26 cellular contexts compared by ENCODE assay signal in genomic region chr6:137323860-137324259, GRCh38.
A peak's percentile ranks its signal among the peaks of the same experiment; 100 is the strongest.
DNase-seq lines count a peak whose midpoint lies in the region; ATAC-seq, FAIRE-seq and TF ChIP-seq lines count a peak whose summit lies in the region.
"Had no signal": no experiment of that assay in that cellular context is flagged by ENCODE, and none has a peak within 500 bp of the region (broad histone marks: within the 10 kb centered on the region; RNA-seq: fewer than 3 reads in every experiment).

No MANE protein-coding gene starts in this region.

- TF ChIP-seq RAD21 in HCT116 (IDR thresholded peaks at IDR 0.05; ENCODE audit: low read depth) (no peak), K562 (CRISPR knock-in tag; conservative IDR thresholded peaks at IDR 0.05 in 1 of 2, IDR thresholded peaks at IDR 0.05 in 1 of 2) (no peak)

- no peaks in the 10 kb centered on the region for H3K9me2 ChIP-seq in HCT116 (ENCODE audit: insufficient read depth)

- in situ Hi-C loops in K562 (cut with MboI) = no loop called here

- ATAC-seq in HCT116 = peak; percentile 79
- peak; percentile 55; the same call in 2 of the 3 replicates for ATAC-seq in K562
- ATAC-seq in HG03175 (IDR thresholded peaks at IDR 0.05; ENCODE audit: unreplicated experiment) = no peak
- no peak for ATAC-seq in HG03039 (IDR thresholded peaks at IDR 0.05; ENCODE audit: unreplicated experiment)
- ATAC-seq: stimulated activated naive CD8-positive, alpha-beta T cell treated with anti-CD3 and anti-CD28 coated beads, Interleukin-15, Interleukin-2, amounts not matched to agents 100 U/mL and 50 U/mL, for 24 hours; T-helper 17 cell had no signal

- H3K4me1 ChIP-seq in HCT116 (ENCODE audit: control insufficient read depth in 1 of 2, insufficient read depth in 2 of 2, low read length in 2 of 2) = no peaks in the 10 kb centered on the region
- H3K4me1 ChIP-seq in NT2/D1 (ENCODE audit: insufficient read depth, insufficient read length) = no peaks in the 10 kb centered on the region
- H3K4me1 ChIP-seq in K562 (replicated peaks in 1 of 2; ENCODE audit: control insufficient read depth in 2 of 2, insufficient read depth in 2 of 2, low read length in 2 of 2) = no peaks in the 10 kb centered on the region
- H3K4me1 ChIP-seq in Peyer's patch = no peaks in the 10 kb centered on the region
- H3K4me1 ChIP-seq: tibial nerve had no signal

- H3K4me2 ChIP-seq in HCT116 (ENCODE audit: low read length) (no peak overlapping the region), K562 (ENCODE audit: insufficient read depth, low read length) (no peak overlapping the region)

- POLR2A ChIA-PET in HCT116 (lab: Charles Lee) = no interaction called here
- POLR2A ChIA-PET in K562 (lab: Yijun Ruan, JAX) = no interaction called here

- H3K27ac ChIP-seq in HCT116 (ENCODE audit: low read depth, low read length) = no peak overlapping the region
- H3K27ac ChIP-seq in K562 (ENCODE audit: extremely low read depth, low read depth, low read length) = no peak overlapping the region
- H3K27ac ChIP-seq in Peyer's patch = no peak overlapping the region
- H3K27ac ChIP-seq: tibial nerve had no signal

- H3K9ac ChIP-seq in HCT116 (ENCODE audit: low read length) (no peak overlapping the region), NT2/D1 (ENCODE audit: insufficient read length, low read depth) (no peak overlapping the region), K562 (ENCODE audit: insufficient read depth in 1 of 2, low read depth in 2 of 2, low read length in 2 of 2) (no peak overlapping the region)

- intact Hi-C loops in HCT116 (cut with micrococcal nuclease) (no loop called here), K562 (cut with micrococcal nuclease) (no loop called here)

- WGBS in K562 (ENCODE audit: insufficient coverage, low coverage, missing lambda C conversion rate) = 0% methylated on average over 1 of the region's 1 CpG

- no peaks in the 10 kb centered on the region for H3K27me3 ChIP-seq in HCT116 (ENCODE audit: insufficient read depth, low read length)
- H3K27me3 ChIP-seq in NT2/D1 (ENCODE audit: insufficient read depth, insufficient read length) = no peaks in the 10 kb centered on the region
- peaks cover 4 to 8% of the 10 kb centered on the region in 2 experiments; a peak in 4 of 5 replicates for H3K27me3 ChIP-seq in K562 (ENCODE audit: control insufficient read depth in 2 of 2, insufficient read depth in 2 of 2, low read length in 2 of 2)
- H3K27me3 ChIP-seq in Peyer's patch = no peaks in the 10 kb centered on the region
- H3K27me3 ChIP-seq: tibial nerve had no signal

- CTCF ChIA-PET in HCT116 (lab: Charles Lee) (interaction anchor here (1.3 kb wide), 1 partner anchor 10 kb away, joined by 6 read pairs; no protein-coding TSS in a partner anchor), K562 (lab: Yijun Ruan, JAX; ENCODE audit: low intra/inter-chr PET ratio) (no interaction called here)

- FAIRE-seq in K562 (lab: Jason Lieb, UNC) = peak; percentile 37

- no peaks in the 10 kb centered on the region for H3K9me1 ChIP-seq in K562 (ENCODE audit: control insufficient read depth, insufficient read depth, low read length)

- TF ChIP-seq CTCF in HCT116 (IDR thresholded peaks at IDR 0.05 in 2 of 3, conservative IDR thresholded peaks at IDR 0.05 in 1 of 3; ENCODE audit: borderline replicate concordance in 1 of 3, insufficient read depth in 1 of 3, low read depth in 2 of 3, low read length in 2 of 3) = no peak
- TF ChIP-seq CTCF in K562 (IDR thresholded peaks at IDR 0.05 in 2 of 3, conservative IDR thresholded peaks at IDR 0.05 in 1 of 3; ENCODE audit: insufficient read depth in 2 of 3, low read depth in 1 of 3, low read length in 3 of 3) = no peak
- TF ChIP-seq CTCF in Peyer's patch (IDR thresholded peaks at IDR 0.05) = no peak

- H3K4me3 ChIP-seq in HCT116 (replicated peaks in 1 of 2; ENCODE audit: low read depth in 1 of 2, low read length in 2 of 2) (no peak overlapping the region), NT2/D1 (ENCODE audit: insufficient read length, low read depth) (no peak overlapping the region), K562 (no peak overlapping the region), Peyer's patch (no peak overlapping the region)
- H3K4me3 ChIP-seq: tibial nerve had no signal

- H4K20me1 ChIP-seq in HCT116 (ENCODE audit: insufficient read depth) (no peaks in the 10 kb centered on the region), K562 (replicated peaks; ENCODE audit: control insufficient read depth, insufficient read depth, low read length) (no peaks in the 10 kb centered on the region)

- RAD21 ChIA-PET in HCT116 (lab: Charles Lee; ENCODE audit: low non-redundant PET in 1 of 2, low total read pairs in 2 of 2, uncharacterized antibody in 2 of 2, unreplicated experiment in 2 of 2) = interaction anchor here in 1 of 2 experiments (0.5 kb wide), 1 partner anchor 325 kb away, joined by 3 read pairs; no protein-coding TSS in a partner anchor

- TF ChIP-seq POLR2A in HCT116 (IDR thresholded peaks at IDR 0.05; ENCODE audit: borderline replicate concordance, extremely low read depth, insufficient read depth, insufficient read length) = no peak
- TF ChIP-seq POLR2A in K562 (conservative IDR thresholded peaks at IDR 0.05) = no peak
- TF ChIP-seq POLR2A in Peyer's patch (IDR thresholded peaks at IDR 0.05) = no peak

- H3K9me3 ChIP-seq in HCT116 (ENCODE audit: control insufficient read depth in 1 of 2, insufficient read depth in 1 of 2, low read depth in 1 of 2, low read length in 2 of 2) = no peaks in the 10 kb centered on the region
- H3K9me3 ChIP-seq in NT2/D1 (ENCODE audit: insufficient read depth, low read length) = no peaks in the 10 kb centered on the region
- H3K9me3 ChIP-seq in K562 (replicated peaks; ENCODE audit: control insufficient read depth, insufficient read depth, low read depth, low read length) = no peaks in the 10 kb centered on the region
- H3K9me3 ChIP-seq in Peyer's patch = no peaks in the 10 kb centered on the region
- H3K9me3 ChIP-seq: tibial nerve had no signal

- H3K79me2 ChIP-seq in HCT116 (ENCODE audit: insufficient read depth, low read length) (no peaks in the 10 kb centered on the region), K562 (ENCODE audit: control insufficient read depth, insufficient read depth, low read length) (no peaks in the 10 kb centered on the region)

- H2AFZ ChIP-seq in HCT116 (ENCODE audit: low read depth, low read length, poor library complexity, severe bottlenecking) (peak overlapping the region; percentile 37), K562 (ENCODE audit: low read depth, low read length) (no peak overlapping the region)

- H3K36me3 ChIP-seq in HCT116 (ENCODE audit: control insufficient read depth in 1 of 2, insufficient read depth in 2 of 2, low read length in 2 of 2) (no peaks in the 10 kb centered on the region), NT2/D1 (ENCODE audit: insufficient read depth, insufficient read length, low read length) (no peaks in the 10 kb centered on the region), K562 (ENCODE audit: control insufficient read depth, insufficient read depth, low read length) (no peaks in the 10 kb centered on the region), Peyer's patch (no peaks in the 10 kb centered on the region)
- H3K36me3 ChIP-seq: tibial nerve had no signal

- TF ChIP-seq EP300 in K562 (IDR thresholded peaks at IDR 0.05; ENCODE audit: low read length) = no peak

- peak; percentile 34 for DNase-seq in D341Med (ENCODE audit: low spot score)
- DNase-seq in HCT116 (ENCODE audit: low read depth, low spot score) = no peak
- peak; percentile 20 for DNase-seq in NT2/D1 (ENCODE audit: low read depth, low spot score)
- no peak for DNase-seq in K562 (ENCODE audit: extremely low read depth in 1 of 4, low spot score in 3 of 4)
- no peak for DNase-seq in Peyer's patch
- no peak for DNase-seq in NCI-H1417 (lab: John Stamatoyannopoulos, UW)
- DNase-seq: activated CD4-positive, alpha-beta memory T cell treated with anti-CD3 and anti-CD28 coated beads, Interleukin-2, amount 10 ng/mL, durations not matched to agents 7 days and 5 days; activated CD4-positive, CD25-positive, alpha-beta regulatory T cell; activated naive CD4-positive, alpha-beta T cell treated with anti-CD3 and anti-CD28 coated beads for 36 hours; activated T-cell treated with anti-CD3 and anti-CD28 coated beads, Interleukin-2, amount 50 U/mL, for 1 hour; anterior cingulate cortex; CD4-positive, alpha-beta memory T cell; erythroblast; foreskin melanocyte; HCEC 1CT; KG1; midbrain; NCI-H1417 treated with DMSO at 0.1 percent for 48 hours; nephron progenitor cell; posterior cingulate gyrus; stimulated activated CD4-positive, alpha-beta T cell treated with anti-CD3 and anti-CD28 coated beads, Interleukin-2, amount 100 ng/mL, for 24 hours; stimulated activated naive CD8-positive, alpha-beta T cell treated with anti-CD3 and anti-CD28 coated beads, Interleukin-15, Interleukin-2, amounts not matched to agents 100 U/mL and 50 U/mL, for 24 hours; T-helper 17 cell had no signal

- BruUV-seq in HCT116 (replicated peaks; lab: Mats Ljungman, UMichigan) (no TSS peak), K562 (replicated peaks; lab: Mats Ljungman, UMichigan) (no TSS peak)

TF ChIP-seq in HCT116, 20 proteins besides CTCF, POLR2A, EP300 and RAD21:
- TF ChIP-seq SIN3A (IDR thresholded peaks at IDR 0.05; ENCODE audit: low read depth) = no peak
- TF ChIP-seq ATF3 (IDR thresholded peaks at IDR 0.05) = no peak
- TF ChIP-seq JUND (IDR thresholded peaks at IDR 0.05) = no peak
- TF ChIP-seq CBX3 (IDR thresholded peaks at IDR 0.05; ENCODE audit: low read depth) = no peak
- no peak for TF ChIP-seq FOSL1 (IDR thresholded peaks at IDR 0.05; ENCODE audit: low read depth)

TF ChIP-seq in K562, 482 proteins besides CTCF, POLR2A, EP300 and RAD21:
- TF ChIP-seq SIX5 (IDR thresholded peaks at IDR 0.05; ENCODE audit: borderline replicate concordance in 1 of 2, insufficient read depth in 1 of 2, low read depth in 1 of 2, low read length in 2 of 2) = peak in 1 of 2 experiments; percentile 21; a peak in 1 of 4 replicates
- peak; percentile 63 for TF ChIP-seq HCFC1 (IDR thresholded peaks at IDR 0.05; ENCODE audit: low read depth, low read length)
- peak; percentile 40; the same call in 1 of the 2 replicates for TF ChIP-seq ZNF143 (CRISPR knock-in tag; IDR thresholded peaks at IDR 0.05)
- no peak for TF ChIP-seq NR3C1 (CRISPR knock-in tag; IDR thresholded peaks at IDR 0.05)

Comparison
In these comparisons a context has a peak if more than half of its experiments do, and no peak if none do; other contexts are left out.
1. DNase-seq: peak in D341Med (single experiment) and NT2/D1 (single experiment); none in HCT116 (single experiment), K562 (0 of 4), Peyer's patch (0 of 3) and NCI-H1417 (0 of 3).
2. ATAC-seq: peak in HCT116 (single experiment) and K562 (single experiment); none in HG03175 (single experiment) and HG03039 (single experiment).